Comparison of ENCODE assay signal across 9 cellular contexts in genomic region chr9:79273311-79273710, GRCh38.
"Had no signal": no experiment of that assay in that cellular context is flagged by ENCODE, and none has a peak within 500 bp of the region (broad histone marks: within the 10 kb centered on the region; RNA-seq: fewer than 3 reads in every experiment).

No MANE protein-coding gene starts in this region.

- H3K36me3 ChIP-seq: HAP-1 had no signal

- H3K27ac ChIP-seq: GM23248 had no signal

- H3K9me3 ChIP-seq: HAP-1 had no signal

- H3K9ac ChIP-seq: GM23248 had no signal

- H3K9me3 Mint-ChIP-seq: GM23338, H9, HFFc6 had no signal

- DNase-seq: GM23248, GOT3, H7, H9, HCEC 1CT, HFFc6 had no signal

- H3K4me3 ChIP-seq: GM23248, GM23338, HAP-1 had no signal

- ATAC-seq: GM23338, HCT116 had no signal

- H3K4me1 ChIP-seq: HAP-1 had no signal

- H3K4me3 Mint-ChIP-seq: GM23338, H9, HFFc6 had no signal

- H3K27ac Mint-ChIP-seq: GM23338, HFFc6 had no signal
